13 cellular contexts compared by ENCODE assay signal in the genomic region with DNA sequence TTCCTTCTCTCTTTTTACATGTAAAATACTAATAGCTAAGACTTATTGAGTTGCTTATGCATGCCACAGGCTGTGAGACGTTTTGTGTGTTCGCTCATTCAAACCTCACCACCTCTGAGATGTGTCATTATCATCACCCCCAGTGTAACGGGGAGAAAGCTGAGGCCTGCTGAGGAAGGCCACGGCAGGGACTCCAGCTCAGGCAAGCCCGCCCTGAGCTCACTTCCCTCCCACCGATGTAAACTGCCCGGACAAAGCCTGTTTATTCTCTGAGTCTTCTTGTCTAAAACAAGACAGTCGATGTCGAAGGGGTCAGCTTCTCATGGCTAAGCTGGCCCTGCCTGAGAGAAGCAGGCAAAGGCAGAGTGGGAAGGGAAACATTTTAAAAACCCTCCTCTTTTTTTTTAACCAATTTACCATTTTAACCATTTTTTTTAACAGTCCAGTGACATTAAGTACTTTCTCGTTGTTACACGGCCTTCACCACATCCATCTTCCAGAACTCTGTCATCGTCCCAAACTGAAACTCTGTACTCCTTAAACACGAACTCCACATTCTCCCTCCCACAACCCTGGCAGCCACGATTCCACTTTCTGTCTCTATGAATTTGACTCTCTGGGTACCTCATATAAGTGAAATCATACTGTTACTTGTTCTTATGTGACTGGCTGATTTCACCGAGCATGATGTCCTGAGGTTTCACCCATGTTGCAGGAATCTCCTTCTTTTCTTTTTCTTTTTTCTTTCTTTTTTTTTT.
DNase-seq lines count a peak whose midpoint lies in the region; ATAC-seq and TF ChIP-seq lines count a peak whose summit lies in the region.
"Had no signal": no experiment of that assay in that cellular context is flagged by ENCODE, and none has a peak within 500 bp of the region (broad histone marks: within the 10 kb centered on the region; RNA-seq: fewer than 3 reads in every experiment).

No MANE protein-coding gene starts in this region.

- TF ChIP-seq CTCF in esophagus muscularis mucosa (IDR thresholded peaks at IDR 0.05): no peak
- TF ChIP-seq CTCF in nephron progenitor cell (IDR thresholded peaks at IDR 0.05): no peak

- DNase-seq in esophagus muscularis mucosa (ENCODE audit: extremely low spot score): no peak
- peak; percentile 25 for DNase-seq in nephron progenitor cell
- DNase-seq in substantia nigra (lab: John Stamatoyannopoulos, UW): peak in 18 of 49 donors; percentile 14 to 41 (median 30)
- DNase-seq in DMS153 (lab: John Stamatoyannopoulos, UW): no peak
- DNase-seq in DMS53 treated with DMSO at 0.1 percent for 48 hours (lab: John Stamatoyannopoulos, UW; ENCODE audit: unreplicated experiment): no peak
- DNase-seq: CD4-positive, alpha-beta memory T cell; KG1; NCI-H1436 treated with DMSO at 0.1 percent for 48 hours; NCI-H748 treated with DMSO at 0.1 percent for 48 hours; SJCRH30 had no signal

- H3K27me3 ChIP-seq in esophagus muscularis mucosa: no peaks in the 10 kb centered on the region
- H3K27me3 ChIP-seq: SJCRH30 had no signal

- no peaks in the 10 kb centered on the region for H3K36me3 ChIP-seq in esophagus muscularis mucosa
- H3K36me3 ChIP-seq: SJCRH30 had no signal

- TF ChIP-seq EP300 in esophagus muscularis mucosa (IDR thresholded peaks at IDR 0.05): no peak

- H3K27me3 Mint-ChIP-seq in activated T-helper 17 cell treated with anti-CD3 and anti-CD28 coated beads, Interleukin-2, amount 50 U/mL, for 72 hours: peaks cover 7% of the 10 kb centered on the region
- peaks cover 18% of the 10 kb centered on the region for H3K27me3 Mint-ChIP-seq in nephron progenitor cell (ENCODE audit: low read depth, poor library complexity)

- TF ChIP-seq POLR2A in esophagus muscularis mucosa (IDR thresholded peaks at IDR 0.05; ENCODE audit: low read depth): no peak

- peaks cover 18 to 39% (median 35%) of the 10 kb centered on the region in 4 donors for H3K4me1 ChIP-seq in esophagus muscularis mucosa
- H3K4me1 ChIP-seq: SJCRH30 had no signal

- intact Hi-C loops in esophagus muscularis mucosa (cut with DNase I): no loop called here

- H3K4me1 Mint-ChIP-seq in activated T-helper 17 cell treated with anti-CD3 and anti-CD28 coated beads, Interleukin-2, amount 50 U/mL, for 72 hours: no peaks in the 10 kb centered on the region
- peaks cover 55% of the 10 kb centered on the region for H3K4me1 Mint-ChIP-seq in nephron progenitor cell
- H3K4me1 Mint-ChIP-seq: CD4-positive, alpha-beta memory T cell had no signal

- H3K27ac ChIP-seq in esophagus muscularis mucosa (replicated peaks in 1 of 4) (peak overlapping the region; percentile 34 to 76 (median 67)), substantia nigra (ENCODE audit: low read depth, low read length, poor library complexity, severe bottlenecking) (peak overlapping the region; percentile 69)
- H3K27ac ChIP-seq: SJCRH30 had no signal

- H3K4me3 ChIP-seq in esophagus muscularis mucosa: no peak overlapping the region
- H3K4me3 ChIP-seq: lung, SJCRH30 had no signal

- no peak overlapping the region for H3K4me3 Mint-ChIP-seq in activated T-helper 17 cell treated with anti-CD3 and anti-CD28 coated beads, Interleukin-2, amount 50 U/mL, for 72 hours
- H3K4me3 Mint-ChIP-seq in nephron progenitor cell: peak overlapping the region; percentile 47
- H3K4me3 Mint-ChIP-seq: CD4-positive, alpha-beta memory T cell had no signal

- H3K27ac Mint-ChIP-seq in activated T-helper 17 cell treated with anti-CD3 and anti-CD28 coated beads, Interleukin-2, amount 50 U/mL, for 72 hours: no peak overlapping the region
- H3K27ac Mint-ChIP-seq in nephron progenitor cell: peak overlapping the region; percentile 98
- H3K27ac Mint-ChIP-seq: CD4-positive, alpha-beta memory T cell had no signal

- 30% methylated on average over 15 of the region's 15 CpGs for WGBS in esophagus muscularis mucosa

- H3K9me3 Mint-ChIP-seq in activated T-helper 17 cell treated with anti-CD3 and anti-CD28 coated beads, Interleukin-2, amount 50 U/mL, for 72 hours: no peaks in the 10 kb centered on the region
- peaks cover 3% of the 10 kb centered on the region for H3K9me3 Mint-ChIP-seq in nephron progenitor cell
- H3K9me3 Mint-ChIP-seq: CD4-positive, alpha-beta memory T cell had no signal

- ATAC-seq in activated T-helper 17 cell treated with anti-CD3 and anti-CD28 coated beads, Interleukin-2, amount 50 U/mL, for 72 hours (replicated peaks): peak; percentile 35
- ATAC-seq in HG03469 (IDR thresholded peaks at IDR 0.05; ENCODE audit: unreplicated experiment): no peak

- no peaks in the 10 kb centered on the region for H3K9me3 ChIP-seq in esophagus muscularis mucosa
- H3K9me3 ChIP-seq: SJCRH30 had no signal

- H3K36me3 Mint-ChIP-seq in activated T-helper 17 cell treated with anti-CD3 and anti-CD28 coated beads, Interleukin-2, amount 50 U/mL, for 72 hours (ENCODE audit: low read depth): no peaks in the 10 kb centered on the region
- H3K36me3 Mint-ChIP-seq in nephron progenitor cell (ENCODE audit: low read depth): no peaks in the 10 kb centered on the region
- H3K36me3 Mint-ChIP-seq: CD4-positive, alpha-beta memory T cell had no signal
